Comparison of ENCODE assay signal across 18 cellular contexts in the genomic region with DNA sequence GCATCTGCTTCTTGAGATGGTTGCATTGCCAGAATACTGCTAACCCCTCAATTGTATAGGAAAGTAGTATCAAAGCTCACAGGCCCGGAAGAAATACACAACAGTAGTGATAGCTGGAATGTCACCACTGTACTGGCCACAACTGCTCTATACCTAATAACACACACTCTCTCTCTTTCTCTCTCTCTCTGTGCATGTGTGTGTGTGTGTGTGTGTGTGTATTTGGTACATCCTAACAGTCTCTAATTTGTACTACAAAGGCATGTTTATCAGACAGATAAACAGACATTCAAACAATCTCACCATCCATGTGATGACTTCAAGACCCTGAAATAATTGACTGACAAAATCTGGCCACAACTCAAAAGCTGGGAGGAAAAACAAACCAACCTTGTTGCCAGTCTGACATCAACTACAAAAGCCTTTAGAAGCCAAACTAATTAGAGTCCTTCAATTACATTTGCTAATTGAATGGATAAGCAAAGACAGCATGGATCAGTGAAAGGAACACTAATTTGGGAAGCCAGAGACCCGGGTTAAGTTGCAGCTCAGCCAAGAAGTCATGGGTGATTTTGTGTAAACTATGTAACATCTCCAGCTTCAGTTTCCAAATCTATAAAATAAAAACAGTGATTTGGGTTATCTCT.
"Had no signal": no experiment of that assay in that cellular context is flagged by ENCODE, and none has a peak within 500 bp of the region (broad histone marks: within the 10 kb centered on the region; RNA-seq: fewer than 3 reads in every experiment).

No MANE protein-coding gene starts in this region.

- DNase-seq: activated CD4-positive, alpha-beta T cell treated with anti-CD3 and anti-CD28 coated beads for 1 hour; activated CD4-positive, alpha-beta T cell treated with anti-CD3 and anti-CD28 coated beads, Interleukin-2, amount 50 U/mL, for 4 hours; activated CD8-positive, alpha-beta memory T cell treated with anti-CD3 and anti-CD28 coated beads, Interleukin-2, amount 50 U/mL, for 4 hours; activated effector memory CD4-positive, alpha-beta T cell treated with Interleukin-2 at 50 U/mL for 16 hours; activated naive CD4-positive, alpha-beta T cell treated with anti-CD3 and anti-CD28 coated beads, Interleukin-2, amount 10 ng/mL, durations not matched to agents 7 days and 5 days; activated T-cell treated with anti-CD3 and anti-CD28 coated beads, Interleukin-2, amount 50 U/mL, for 4 hours; dermis blood vessel endothelial cell; effector memory CD4-positive, alpha-beta T cell; immature natural killer cell; right cardiac atrium; stimulated activated CD4-positive, alpha-beta T cell treated with anti-CD3 and anti-CD28 coated beads, Interleukin-2, amount 100 ng/mL, for 24 hours; stimulated activated naive CD4-positive, alpha-beta T cell treated with Interleukin-2 at 50 U/mL for 16 hours; thyroid gland; WERI-Rb-1 had no signal

- H3K27ac Mint-ChIP-seq: activated naive CD4-positive, alpha-beta T cell treated with anti-CD3 and anti-CD28 coated beads, Interleukin-2, amount 10 ng/mL, durations not matched to agents 7 days and 5 days; immature natural killer cell; memory B cell had no signal

- H3K4me1 ChIP-seq: ascending aorta, prostate gland had no signal

- H3K27me3 Mint-ChIP-seq: activated naive CD4-positive, alpha-beta T cell treated with anti-CD3 and anti-CD28 coated beads, Interleukin-2, amount 10 ng/mL, durations not matched to agents 7 days and 5 days; memory B cell had no signal

- H3K27me3 ChIP-seq: ascending aorta, esophagus muscularis mucosa, thyroid gland had no signal

- ATAC-seq: activated T-cell treated with anti-CD3 and anti-CD28 coated beads, Interleukin-2, amount 50 U/mL, for 4 hours; right cardiac atrium had no signal

- H3K4me3 ChIP-seq: ascending aorta, esophagus muscularis mucosa, prostate gland, thyroid gland had no signal

- H3K27ac ChIP-seq: ascending aorta, esophagus muscularis mucosa, prostate gland, thyroid gland, WERI-Rb-1 had no signal

- H3K4me3 Mint-ChIP-seq: activated naive CD4-positive, alpha-beta T cell treated with anti-CD3 and anti-CD28 coated beads, Interleukin-2, amount 10 ng/mL, durations not matched to agents 7 days and 5 days; activated T-cell treated with anti-CD3 and anti-CD28 coated beads, Interleukin-2, amount 50 U/mL, for 4 hours; immature natural killer cell; memory B cell had no signal

- H3K36me3 ChIP-seq: ascending aorta, prostate gland, thyroid gland, WERI-Rb-1 had no signal

- H3K9me3 Mint-ChIP-seq: activated naive CD4-positive, alpha-beta T cell treated with anti-CD3 and anti-CD28 coated beads, Interleukin-2, amount 10 ng/mL, durations not matched to agents 7 days and 5 days; immature natural killer cell had no signal

- H3K9me3 ChIP-seq: ascending aorta, esophagus muscularis mucosa, prostate gland, thyroid gland had no signal
